Comparison of ENCODE assay signal across 19 cellular contexts in genomic region chr5:156396063-156396829, GRCh38.
DNase-seq lines count a peak whose midpoint lies in the region; ATAC-seq and TF ChIP-seq lines count a peak whose summit lies in the region.
"Had no signal": no experiment of that assay in that cellular context is flagged by ENCODE, and none has a peak within 500 bp of the region (broad histone marks: within the 10 kb centered on the region; RNA-seq: fewer than 3 reads in every experiment).

No MANE protein-coding gene starts in this region.

- no peak overlapping the region for H2AFZ ChIP-seq in MM.1S (ENCODE audit: low read length)

- H3K36me3 ChIP-seq in MM.1S (replicated peaks; ENCODE audit: insufficient read depth, low read length) = no peaks in the 10 kb centered on the region
- H3K36me3 ChIP-seq in CD8-positive, alpha-beta T cell (ENCODE audit: insufficient read depth, low read length) = no peaks in the 10 kb centered on the region
- H3K36me3 ChIP-seq: gastrocnemius medialis, prostate gland had no signal

- POLR2A ChIA-PET in CD8-positive, alpha-beta T cell (lab: Charles Lee) = no interaction called here

- H3K4me1 ChIP-seq in MM.1S (ENCODE audit: low read length) = no peaks in the 10 kb centered on the region
- H3K4me1 ChIP-seq in CD8-positive, alpha-beta T cell (ENCODE audit: insufficient read depth, low read length) = no peaks in the 10 kb centered on the region
- H3K4me1 ChIP-seq: prostate gland, testis had no signal

- peak overlapping the region; percentile 11 for H3K27ac Mint-ChIP-seq in nephron progenitor cell
- no peak overlapping the region for H3K27ac Mint-ChIP-seq in CD8-positive, alpha-beta T cell
- H3K27ac Mint-ChIP-seq: activated CD4-positive, alpha-beta T cell treated with anti-CD3 and anti-CD28 coated beads, Interleukin-2, amount 10 ng/mL, durations not matched to agents 24 days and 14 days; effector memory CD8-positive, alpha-beta T cell had no signal

- no peaks in the 10 kb centered on the region for H3K27me3 Mint-ChIP-seq in nephron progenitor cell (ENCODE audit: low read depth, poor library complexity)
- peaks cover 2% of the 10 kb centered on the region for H3K27me3 Mint-ChIP-seq in CD8-positive, alpha-beta T cell (ENCODE audit: low read depth)

- no peaks in the 10 kb centered on the region for H3K79me2 ChIP-seq in MM.1S (ENCODE audit: low read length)

- peak; percentile 34 for DNase-seq in AG09309 (ENCODE audit: low read depth)
- DNase-seq in NCI-H446 treated with DMSO at 0.1 percent for 48 hours (lab: John Stamatoyannopoulos, UW) = peak; percentile 15
- peak in 28 of 42 donors; percentile 12 to 79 (median 44) for DNase-seq in head of caudate nucleus
- DNase-seq in nephron progenitor cell = no peak
- DNase-seq in MM.1S = no peak
- DNase-seq in CD8-positive, alpha-beta T cell = no peak
- DNase-seq: activated CD4-positive, alpha-beta T cell treated with anti-CD3 and anti-CD28 coated beads, Interleukin-2, amount 10 ng/mL, durations not matched to agents 24 days and 14 days; activated naive CD4-positive, alpha-beta T cell treated with anti-CD3 and anti-CD28 coated beads, Interleukin-2, amount 50 U/mL, for 16 hours; effector memory CD8-positive, alpha-beta T cell; gastrocnemius medialis; islet precursor cell; NCI-H2081; SHP77 treated with DMSO at 0.1 percent for 48 hours; stimulated activated CD4-positive, alpha-beta T cell treated with anti-CD3 and anti-CD28 coated beads, Interleukin-2, amount 100 ng/mL, for 24 hours; T1000; testis had no signal

- no peaks in the 10 kb centered on the region; the same call in 1 of the 2 replicates for H3K9me2 ChIP-seq in MM.1S (replicated peaks; ENCODE audit: insufficient read depth, low read length)

- intact Hi-C loops in head of caudate nucleus (cut with DNase I) = no loop called here
- intact Hi-C loops in CD8-positive, alpha-beta T cell (cut with DNase I, micrococcal nuclease) = no loop called here

- CTCF ChIA-PET in CD8-positive, alpha-beta T cell (lab: Charles Lee) = no interaction called here

- H3K9ac ChIP-seq in MM.1S (ENCODE audit: low read length) = no peak overlapping the region

- ATAC-seq in HG03045 (IDR thresholded peaks at IDR 0.05; ENCODE audit: unreplicated experiment) = no peak
- ATAC-seq in CD8-positive, alpha-beta T cell = no peak
- no peak for ATAC-seq in HG02970 (IDR thresholded peaks at IDR 0.05; ENCODE audit: low FRiP score, unreplicated experiment)
- ATAC-seq: effector memory CD8-positive, alpha-beta T cell; gastrocnemius medialis had no signal

- peaks cover 24% of the 10 kb centered on the region for H3K4me1 Mint-ChIP-seq in nephron progenitor cell
- H3K4me1 Mint-ChIP-seq in CD8-positive, alpha-beta T cell (ENCODE audit: low read depth) = no peaks in the 10 kb centered on the region
- H3K4me1 Mint-ChIP-seq: activated CD4-positive, alpha-beta T cell treated with anti-CD3 and anti-CD28 coated beads, Interleukin-2, amount 10 ng/mL, durations not matched to agents 24 days and 14 days had no signal

- peaks cover 13% of the 10 kb centered on the region for H3K9me3 Mint-ChIP-seq in nephron progenitor cell
- H3K9me3 Mint-ChIP-seq in CD8-positive, alpha-beta T cell = no peaks in the 10 kb centered on the region
- H3K9me3 Mint-ChIP-seq: activated CD4-positive, alpha-beta T cell treated with anti-CD3 and anti-CD28 coated beads, Interleukin-2, amount 10 ng/mL, durations not matched to agents 24 days and 14 days; effector memory CD8-positive, alpha-beta T cell had no signal

- no peaks in the 10 kb centered on the region for H3K27me3 ChIP-seq in MM.1S (replicated peaks; ENCODE audit: insufficient read depth, low read length)
- H3K27me3 ChIP-seq in CD8-positive, alpha-beta T cell (ENCODE audit: insufficient read depth, low read length) = no peaks in the 10 kb centered on the region
- H3K27me3 ChIP-seq: gastrocnemius medialis, testis had no signal

- no peaks in the 10 kb centered on the region for H3F3A ChIP-seq in MM.1S (ENCODE audit: insufficient read depth, low read length)

- no peaks in the 10 kb centered on the region for H3K9me3 ChIP-seq in MM.1S (replicated peaks; ENCODE audit: insufficient read depth, low read length)
- no peaks in the 10 kb centered on the region for H3K9me3 ChIP-seq in CD8-positive, alpha-beta T cell (ENCODE audit: low read length)
- H3K9me3 ChIP-seq: gastrocnemius medialis, prostate gland, testis had no signal

- H3K4me2 ChIP-seq in MM.1S (ENCODE audit: low read depth, low read length) = no peak overlapping the region

- TF ChIP-seq CTCF in AG09309 (IDR thresholded peaks at IDR 0.05; ENCODE audit: control insufficient read depth, insufficient read depth, low read depth, low read length, missing control alignments) (no peak), nephron progenitor cell (IDR thresholded peaks at IDR 0.05) (no peak), MM.1S (IDR thresholded peaks at IDR 0.05; ENCODE audit: low read length) (no peak)
- no peak for TF ChIP-seq CTCF in CD8-positive, alpha-beta T cell (IDR thresholded peaks at IDR 0.05)

- H3K27ac ChIP-seq in MM.1S (ENCODE audit: low read length) = no peak overlapping the region
- no peak overlapping the region for H3K27ac ChIP-seq in CD8-positive, alpha-beta T cell (ENCODE audit: low read depth, low read length)
- H3K27ac ChIP-seq: prostate gland, testis had no signal

- H3K36me3 Mint-ChIP-seq in nephron progenitor cell (ENCODE audit: low read depth) = peaks cover 5% of the 10 kb centered on the region
- no peaks in the 10 kb centered on the region for H3K36me3 Mint-ChIP-seq in CD8-positive, alpha-beta T cell

- no peaks in the 10 kb centered on the region for H4K20me1 ChIP-seq in MM.1S (ENCODE audit: insufficient read depth, low read length)

- H3K4me3 ChIP-seq in AG09309 (ENCODE audit: control insufficient read depth, low read depth, low read length) (no peak overlapping the region), MM.1S (ENCODE audit: low read length) (no peak overlapping the region)
- H3K4me3 ChIP-seq in CD8-positive, alpha-beta T cell (ENCODE audit: low read depth, low read length) = no peak overlapping the region
- H3K4me3 ChIP-seq: gastrocnemius medialis, prostate gland, testis had no signal

- no peak overlapping the region for H3K4me3 Mint-ChIP-seq in nephron progenitor cell
- H3K4me3 Mint-ChIP-seq in CD8-positive, alpha-beta T cell = no peak overlapping the region
- H3K4me3 Mint-ChIP-seq: activated CD4-positive, alpha-beta T cell treated with anti-CD3 and anti-CD28 coated beads, Interleukin-2, amount 10 ng/mL, durations not matched to agents 24 days and 14 days; effector memory CD8-positive, alpha-beta T cell had no signal

Comparison
In these comparisons a context has a peak if more than half of its experiments do, and no peak if none do; other contexts are left out.
1. DNase-seq: peak in AG09309 (single experiment), NCI-H446 treated with DMSO at 0.1 percent for 48 hours (single experiment) and head of caudate nucleus (28 of 42); none in nephron progenitor cell (single experiment), MM.1S (single experiment) and CD8-positive, alpha-beta T cell (0 of 7).